In the genomic region with DNA sequence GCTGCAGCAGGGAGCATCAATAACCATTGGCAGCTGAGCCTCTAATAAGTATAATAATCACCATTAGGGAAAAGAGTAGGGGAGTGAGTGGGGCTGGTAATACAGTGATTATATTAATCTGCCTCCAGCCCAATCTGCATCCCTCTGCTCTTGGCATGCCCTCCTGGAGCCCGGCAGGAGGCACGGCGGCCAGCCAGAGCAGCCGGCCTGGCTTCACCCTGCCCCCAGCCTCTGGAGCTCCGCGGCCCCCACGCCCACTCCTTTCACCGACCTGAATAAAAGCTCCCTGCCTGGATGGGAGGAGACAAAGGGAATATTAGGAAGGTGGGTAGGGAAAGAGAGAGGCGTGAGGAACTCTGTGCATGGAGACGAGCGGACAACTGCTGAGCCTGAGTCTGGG, we compare ENCODE assay signal across 16 cellular contexts. TPM values are rescaled to one million over a fixed set of nuclear protein-coding genes. Genes with fewer than 3 reads are reported as not detected.
DNase-seq lines count a peak whose midpoint lies in the region; ATAC-seq and TF ChIP-seq lines count a peak whose summit lies in the region.
"Had no signal": no experiment of that assay in that cellular context is flagged by ENCODE, and none has a peak within 500 bp of the region (broad histone marks: within the 10 kb centered on the region; RNA-seq: fewer than 3 reads in every experiment).

No MANE protein-coding gene starts in this region.

- H3K4me1 ChIP-seq in neuronal stem cell (ENCODE audit: control insufficient read depth in 2 of 2, insufficient read depth in 1 of 2, low read depth in 1 of 2, low read length in 2 of 2) = peaks cover 18 to 48% of the 10 kb centered on the region in 2 donors
- H3K4me1 ChIP-seq in tibial nerve = peaks cover 8 to 66% (median 45%) of the 10 kb centered on the region in 4 donors

- no peak for TF ChIP-seq CTCF in tibial nerve (IDR thresholded peaks at IDR 0.05)

- H3K18ac ChIP-seq in neuronal stem cell (ENCODE audit: low read length) = no peak overlapping the region

- H3K9ac ChIP-seq in neuronal stem cell (ENCODE audit: low read depth, low read length, poor library complexity) = no peak overlapping the region
- H3K9ac ChIP-seq: BLaER1 treated with 17β-estradiol and CSF1 and Interleukin-3, amounts not matched to agents 10 nM and 100 nM had no signal

- H3K14ac ChIP-seq in neuronal stem cell (ENCODE audit: low read length) = no peak overlapping the region

- H2BK120ac ChIP-seq in neuronal stem cell (ENCODE audit: low read depth, low read length) = peak overlapping the region; percentile 38

- H3K79me1 ChIP-seq in neuronal stem cell (ENCODE audit: low read depth, low read length) = no peaks in the 10 kb centered on the region

- H2BK5ac ChIP-seq in neuronal stem cell (ENCODE audit: low read length) = no peak overlapping the region

- H3K36me3 ChIP-seq in MG63 (no peaks in the 10 kb centered on the region), neuronal stem cell (replicated peaks in 1 of 2; ENCODE audit: control insufficient read depth in 2 of 2, insufficient read depth in 2 of 2, low read length in 2 of 2) (no peaks in the 10 kb centered on the region), tibial nerve (no peaks in the 10 kb centered on the region)
- H3K36me3 ChIP-seq: BLaER1 treated with 17β-estradiol and CSF1 and Interleukin-3, amounts not matched to agents 10 nM and 100 nM had no signal

- H3K27me3 ChIP-seq in MG63 (no peaks in the 10 kb centered on the region), neuronal stem cell (ENCODE audit: control insufficient read depth in 3 of 3, insufficient read depth in 3 of 3, low read depth in 1 of 3, low read length in 3 of 3) (peaks cover 0 to 10% (median 2%) of the 10 kb centered on the region in 3 experiments), tibial nerve (no peaks in the 10 kb centered on the region)
- H3K27me3 ChIP-seq: BLaER1 treated with 17β-estradiol and CSF1 and Interleukin-3, amounts not matched to agents 10 nM and 100 nM had no signal

- H3K4ac ChIP-seq in neuronal stem cell (ENCODE audit: low read length) = no peak overlapping the region

- H2BK12ac ChIP-seq in neuronal stem cell (ENCODE audit: low read length) = no peak overlapping the region

- ATAC-seq in GM18873 (IDR thresholded peaks at IDR 0.05; ENCODE audit: low FRiP score, unreplicated experiment) (no peak), HG02981 (IDR thresholded peaks at IDR 0.05; ENCODE audit: unreplicated experiment) (no peak)
- ATAC-seq: HCT116 had no signal

- no peak overlapping the region for H2BK15ac ChIP-seq in neuronal stem cell (ENCODE audit: low read length)

- H2AFZ ChIP-seq in neuronal stem cell (ENCODE audit: low read length) = peak overlapping the region; percentile 60

- no peaks in the 10 kb centered on the region for H3K9me3 ChIP-seq in MG63
- H3K9me3 ChIP-seq in neuronal stem cell (replicated peaks in 1 of 2; ENCODE audit: control insufficient read depth in 2 of 2, insufficient read depth in 1 of 2, low read depth in 1 of 2, low read length in 2 of 2) = no peaks in the 10 kb centered on the region
- H3K9me3 ChIP-seq in tibial nerve = no peaks in the 10 kb centered on the region
- H3K9me3 ChIP-seq: BLaER1 treated with 17β-estradiol and CSF1 and Interleukin-3, amounts not matched to agents 10 nM and 100 nM had no signal

- H3K4me3 ChIP-seq in MG63 (no peak overlapping the region), neuronal stem cell (ENCODE audit: low read length in 2 of 2) (no peak overlapping the region), tibial nerve (no peak overlapping the region)
- H3K4me3 ChIP-seq: BLaER1 treated with 17β-estradiol and CSF1 and Interleukin-3, amounts not matched to agents 10 nM and 100 nM; skin epidermis had no signal

- no peak overlapping the region for H3K4me2 ChIP-seq in neuronal stem cell (ENCODE audit: insufficient read depth, low read length, poor library complexity, severe bottlenecking)
- H3K4me2 ChIP-seq: BLaER1 treated with 17β-estradiol and CSF1 and Interleukin-3, amounts not matched to agents 10 nM and 100 nM had no signal

- TF ChIP-seq EP300 in tibial nerve (IDR thresholded peaks at IDR 0.05) = no peak

- WGBS in neuronal stem cell (ENCODE audit: extremely low coverage in 2 of 2, insufficient read length in 2 of 2, insufficient replicate concordance in 1 of 2), 2 donors = no CpG with 5 or more reads among the region's 11 CpGs
- WGBS in tibial nerve, 2 donors = 45 to 51% methylated on average over 11 of the region's 11 CpGs

- H3K27ac ChIP-seq in neuronal stem cell (replicated peaks; ENCODE audit: low read length) (no peak overlapping the region), tibial nerve (peak overlapping the region in 2 of 4 donors; percentile 23 to 81)

- H4K91ac ChIP-seq in neuronal stem cell (ENCODE audit: low read depth, low read length, poor library complexity) = no peak overlapping the region

- no peak overlapping the region for H4K8ac ChIP-seq in neuronal stem cell (ENCODE audit: low read depth, low read length)

- peak overlapping the region; percentile 58 for H2AK5ac ChIP-seq in neuronal stem cell (ENCODE audit: low read depth, low read length)

- no peak for TF ChIP-seq POLR2A in tibial nerve (IDR thresholded peaks at IDR 0.05)

- H3K23ac ChIP-seq in neuronal stem cell (ENCODE audit: low read depth, low read length, poor library complexity) = no peak overlapping the region

- peak; percentile 85 for DNase-seq in MG63
- peak; percentile 62 for DNase-seq in NCI-H345 treated with DMSO at 0.1 percent for 48 hours (lab: John Stamatoyannopoulos, UW; ENCODE audit: unreplicated experiment)
- peak; percentile 53 for DNase-seq in cerebellar cortex (ENCODE audit: low spot score)
- DNase-seq in neuronal stem cell (ENCODE audit: low spot score) = peak; percentile 54
- no peak for DNase-seq in tibial nerve (ENCODE audit: low spot score in 2 of 2)
- no peak for DNase-seq in EL
- DNase-seq: central memory CD4-positive, alpha-beta T cell; erythroblast; NK-92 treated with Interleukin-12 subunit alpha and Interleukin-12 subunit beta, amount 100 ng/mL, for 24 hours had no signal

RNA-seq across cellular contexts. Expression of a gene that starts 28.3 kb away (rescaled TPM):
- total RNA-seq in MG63 (2014; rRNA removed; shearing (Covaris generic); ENCODE audit: low replicate concordance) = not detected in 2 replicates
- polyA plus RNA-seq in neuronal stem cell (2013, experiment 1 of 2) = 0.11 TPM
- polyA plus RNA-seq in neuronal stem cell (2013, experiment 2 of 2) = 0.08 TPM
- total RNA-seq in tibial nerve = not detected
- total RNA-seq: left lobe of liver, MCF 10A had no signal

RNA-seq across cellular contexts. Expression of a gene that starts 46.6 kb away (rescaled TPM):
- not detected in 2 replicates for total RNA-seq in MG63 (2014; rRNA removed; shearing (Covaris generic); ENCODE audit: low replicate concordance)
- 3.9 TPM for polyA plus RNA-seq in neuronal stem cell (2013, experiment 1 of 2)
- 4.0 TPM for polyA plus RNA-seq in neuronal stem cell (2013, experiment 2 of 2)
- 100 to 1,000 TPM; 108 to 291 (median 153) TPM for total RNA-seq in tibial nerve
- total RNA-seq: MCF 10A had no signal

Comparison
In these comparisons a context has a peak if more than half of its experiments do, and no peak if none do; other contexts are left out.
1. DNase-seq: peak in MG63 (single experiment), NCI-H345 treated with DMSO at 0.1 percent for 48 hours (single experiment), cerebellar cortex (single experiment) and neuronal stem cell (single experiment); none in tibial nerve (0 of 2) and EL (single experiment).
2. RNA of a gene that starts 46.6 kb away (total RNA-seq): 108 to 291 TPM in tibial nerve; not detected in MG63; every median in the first group is over 100 times any median in the second.